Comparison of ENCODE assay signal across 1 cellular context in genomic region chr10:17250736-17251135, GRCh38.
TF ChIP-seq lines count a peak whose summit lies in the region.

No MANE protein-coding gene starts in this region.

TF ChIP-seq in SK-N-SH treated with all-trans-retinoic acid at 6 μM for 48 hours, 23 proteins besides CTCF, POLR2A, EP300 and RAD21 (continued from another document):
- no peak for TF ChIP-seq CREB5 (CRISPR knock-in tag; IDR thresholded peaks at IDR 0.05; ENCODE audit: low read depth)
- no peak for TF ChIP-seq TOX (CRISPR knock-in tag; IDR thresholded peaks at IDR 0.05; ENCODE audit: borderline replicate concordance)
